Comparison of ENCODE assay signal across 1 cellular context in the genomic region with DNA sequence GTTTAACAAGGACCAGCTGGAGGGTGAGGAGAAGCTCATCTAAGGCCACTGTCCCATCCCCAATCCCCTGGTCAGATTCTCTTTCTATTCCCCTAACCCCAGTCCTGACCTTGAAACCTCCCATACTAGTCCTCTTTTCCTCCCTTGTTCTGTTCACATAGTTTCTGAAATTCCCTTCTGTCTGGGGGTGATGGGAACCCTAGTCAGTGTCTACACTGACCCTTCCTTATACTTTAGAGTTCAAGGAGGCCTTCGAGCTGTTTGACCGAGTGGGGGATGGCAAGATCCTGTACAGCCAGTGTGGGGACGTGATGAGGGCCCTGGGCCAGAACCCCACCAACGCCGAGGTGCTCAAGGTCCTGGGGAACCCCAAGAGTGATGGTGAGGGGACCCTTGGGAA.
TF ChIP-seq lines count a peak whose summit lies in the region.

No MANE protein-coding gene starts in this region.

TF ChIP-seq in WTC11, 78 proteins besides CTCF, POLR2A, EP300 and RAD21 (continued from another document):
- TF ChIP-seq, protein P1, sequence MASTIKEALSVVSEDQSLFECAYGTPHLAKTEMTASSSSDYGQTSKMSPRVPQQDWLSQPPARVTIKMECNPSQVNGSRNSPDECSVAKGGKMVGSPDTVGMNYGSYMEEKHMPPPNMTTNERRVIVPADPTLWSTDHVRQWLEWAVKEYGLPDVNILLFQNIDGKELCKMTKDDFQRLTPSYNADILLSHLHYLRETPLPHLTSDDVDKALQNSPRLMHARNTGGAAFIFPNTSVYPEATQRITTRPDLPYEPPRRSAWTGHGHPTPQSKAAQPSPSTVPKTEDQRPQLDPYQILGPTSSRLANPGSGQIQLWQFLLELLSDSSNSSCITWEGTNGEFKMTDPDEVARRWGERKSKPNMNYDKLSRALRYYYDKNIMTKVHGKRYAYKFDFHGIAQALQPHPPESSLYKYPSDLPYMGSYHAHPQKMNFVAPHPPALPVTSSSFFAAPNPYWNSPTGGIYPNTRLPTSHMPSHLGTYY (CRISPR knock-in tag; IDR thresholded peaks at IDR 0.05), result no peak
- TF ChIP-seq SMAD4 (CRISPR knock-in tag; IDR thresholded peaks at IDR 0.05) (no peak), MXD4 (CRISPR knock-in tag; IDR thresholded peaks at IDR 0.05; ENCODE audit: borderline replicate concordance) (no peak), NR2C2 (CRISPR knock-in tag; IDR thresholded peaks at IDR 0.05) (no peak), ZNF219 (CRISPR knock-in tag; IDR thresholded peaks at IDR 0.05; ENCODE audit: borderline replicate concordance) (no peak), PRRX2 (CRISPR knock-in tag; IDR thresholded peaks at IDR 0.05) (no peak), FOXK1 (CRISPR knock-in tag; IDR thresholded peaks at IDR 0.05) (no peak), GRHL2 (CRISPR knock-in tag; IDR thresholded peaks at IDR 0.05; ENCODE audit: insufficient replicate concordance, severe bottlenecking) (no peak), SMAD3 (CRISPR knock-in tag; IDR thresholded peaks at IDR 0.05; ENCODE audit: borderline replicate concordance) (no peak)
- TF ChIP-seq, protein P2, sequence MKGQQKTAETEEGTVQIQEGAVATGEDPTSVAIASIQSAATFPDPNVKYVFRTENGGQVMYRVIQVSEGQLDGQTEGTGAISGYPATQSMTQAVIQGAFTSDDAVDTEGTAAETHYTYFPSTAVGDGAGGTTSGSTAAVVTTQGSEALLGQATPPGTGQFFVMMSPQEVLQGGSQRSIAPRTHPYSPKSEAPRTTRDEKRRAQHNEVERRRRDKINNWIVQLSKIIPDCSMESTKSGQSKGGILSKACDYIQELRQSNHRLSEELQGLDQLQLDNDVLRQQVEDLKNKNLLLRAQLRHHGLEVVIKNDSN (CRISPR knock-in tag; IDR thresholded peaks at IDR 0.05), result no peak
- TF ChIP-seq, protein P3, sequence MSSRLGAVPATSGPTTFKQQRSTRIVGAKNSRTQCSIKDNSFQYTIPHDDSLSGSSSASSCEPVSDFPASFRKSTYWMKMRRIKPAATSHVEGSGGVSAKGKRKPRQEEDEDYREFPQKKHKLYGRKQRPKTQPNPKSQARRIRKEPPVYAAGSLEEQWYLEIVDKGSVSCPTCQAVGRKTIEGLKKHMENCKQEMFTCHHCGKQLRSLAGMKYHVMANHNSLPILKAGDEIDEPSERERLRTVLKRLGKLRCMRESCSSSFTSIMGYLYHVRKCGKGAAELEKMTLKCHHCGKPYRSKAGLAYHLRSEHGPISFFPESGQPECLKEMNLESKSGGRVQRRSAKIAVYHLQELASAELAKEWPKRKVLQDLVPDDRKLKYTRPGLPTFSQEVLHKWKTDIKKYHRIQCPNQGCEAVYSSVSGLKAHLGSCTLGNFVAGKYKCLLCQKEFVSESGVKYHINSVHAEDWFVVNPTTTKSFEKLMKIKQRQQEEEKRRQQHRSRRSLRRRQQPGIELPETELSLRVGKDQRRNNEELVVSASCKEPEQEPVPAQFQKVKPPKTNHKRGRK (CRISPR knock-in tag; IDR thresholded peaks at IDR 0.05; ENCODE audit: borderline replicate concordance), result no peak
